In genomic region chr15:44711356-44712107, GRCh38 we compare ENCODE assay signal across 1 cellular context.
TF ChIP-seq lines count a peak whose summit lies in the region.

Gene B2M, plus strand, starts transcription at chr15:44711517. Its CDS starts 30 bp downstream, at chr15:44711547.

TF ChIP-seq in HepG2, 621 proteins besides CTCF, POLR2A, EP300 and RAD21 (continued from another document and continues in another):
- TF ChIP-seq FOXC1 (CRISPR knock-in tag; IDR thresholded peaks at IDR 0.05; ENCODE audit: borderline replicate concordance): peak; percentile 53; the same call in 1 of the 2 replicates
- peak; percentile 60; the same call in 1 of the 2 replicates for TF ChIP-seq NAIF1 (CRISPR knock-in tag; IDR thresholded peaks at IDR 0.05; ENCODE audit: borderline replicate concordance)
- TF ChIP-seq HNF1B (CRISPR knock-in tag; IDR thresholded peaks at IDR 0.05): peak; percentile 63; the same call in 1 of the 2 replicates
- no peak for TF ChIP-seq U2AF2 (IDR thresholded peaks at IDR 0.05; ENCODE audit: low read depth, low read length)
- peak; percentile 97 for TF ChIP-seq ATF1 (CRISPR knock-in tag; IDR thresholded peaks at IDR 0.05)
- 0 out of 2 replicates have a peak, but pooled peaks have one; percentile 27 for TF ChIP-seq SP2 (CRISPR knock-in tag; IDR thresholded peaks at IDR 0.05)
- no peak for TF ChIP-seq ZNF7 (CRISPR knock-in tag; IDR thresholded peaks at IDR 0.05)
- no peak for TF ChIP-seq IRF9 (CRISPR knock-in tag; IDR thresholded peaks at IDR 0.05; ENCODE audit: borderline replicate concordance)
- no peak; the same call in 1 of the 2 replicates for TF ChIP-seq ZFP36L1 (CRISPR knock-in tag; IDR thresholded peaks at IDR 0.05)
- no peak for TF ChIP-seq ZNF331 (CRISPR knock-in tag; IDR thresholded peaks at IDR 0.05)
- 0 out of 2 replicates have a peak, but pooled peaks have one; percentile 45 for TF ChIP-seq ZNF737 (CRISPR knock-in tag; IDR thresholded peaks at IDR 0.05; ENCODE audit: borderline replicate concordance)
- no peak for TF ChIP-seq HHEX (CRISPR knock-in tag; IDR thresholded peaks at IDR 0.05)
- TF ChIP-seq XRCC5 (optimal IDR thresholded peaks at IDR 0.05; ENCODE audit: low read length): no peak
- TF ChIP-seq DRAP1 (CRISPR knock-in tag; IDR thresholded peaks at IDR 0.05): peak; percentile 98
- no peak for TF ChIP-seq NR2F2 (IDR thresholded peaks at IDR 0.05; ENCODE audit: borderline replicate concordance, low read depth)
- TF ChIP-seq ZNF333 (CRISPR knock-in tag; IDR thresholded peaks at IDR 0.05; ENCODE audit: borderline replicate concordance): peak; percentile 66; the same call in 1 of the 2 replicates
- TF ChIP-seq ISX (CRISPR knock-in tag; conservative IDR thresholded peaks at IDR 0.05): no peak
- TF ChIP-seq ZSCAN9 (CRISPR knock-in tag; IDR thresholded peaks at IDR 0.05; ENCODE audit: borderline replicate concordance): peak; percentile 83; the same call in 1 of the 2 replicates
- peak; percentile 49; the same call in 1 of the 2 replicates for TF ChIP-seq POGZ (CRISPR knock-in tag; IDR thresholded peaks at IDR 0.05)
- TF ChIP-seq MYPOP (CRISPR knock-in tag; IDR thresholded peaks at IDR 0.05): peak; percentile 81
- TF ChIP-seq GMEB2 (CRISPR knock-in tag; IDR thresholded peaks at IDR 0.05; ENCODE audit: low read depth): no peak; the same call in 1 of the 2 replicates
- TF ChIP-seq CC2D1A (CRISPR knock-in tag; IDR thresholded peaks at IDR 0.05): no peak
- TF ChIP-seq FOXK1 (CRISPR knock-in tag; IDR thresholded peaks at IDR 0.05; ENCODE audit: borderline replicate concordance, low read depth): no peak
- TF ChIP-seq ZNF143 (CRISPR knock-in tag; IDR thresholded peaks at IDR 0.05): no peak
- TF ChIP-seq SKI (IDR thresholded peaks at IDR 0.05; ENCODE audit: partially characterized antibody): peak; percentile 9
- TF ChIP-seq IKZF1 (IDR thresholded peaks at IDR 0.05): no peak
- TF ChIP-seq ZNF441 (CRISPR knock-in tag; IDR thresholded peaks at IDR 0.05; ENCODE audit: borderline replicate concordance): no peak; the same call in 1 of the 2 replicates
- peak; percentile 58 to 83; a peak in 2 of 4 replicates for TF ChIP-seq HMGXB4 (CRISPR knock-in tag; IDR thresholded peaks at IDR 0.05; ENCODE audit: borderline replicate concordance in 1 of 2, low read depth in 1 of 2)
- TF ChIP-seq KDM6A (CRISPR knock-in tag; IDR thresholded peaks at IDR 0.05; ENCODE audit: low read depth): no peak
- no peak for TF ChIP-seq SSRP1 (CRISPR knock-in tag; IDR thresholded peaks at IDR 0.05)
- TF ChIP-seq SNAPC4 (CRISPR knock-in tag; IDR thresholded peaks at IDR 0.05): no peak
- TF ChIP-seq NFE2L1 (CRISPR knock-in tag; IDR thresholded peaks at IDR 0.05; ENCODE audit: borderline replicate concordance): no peak
- TF ChIP-seq CERS6 (CRISPR knock-in tag; IDR thresholded peaks at IDR 0.05): no peak
- no peak for TF ChIP-seq ZBTB40 (IDR thresholded peaks at IDR 0.05)
- TF ChIP-seq ZBTB40 (CRISPR knock-in tag; IDR thresholded peaks at IDR 0.05): 0 out of 2 replicates have a peak, but pooled peaks have one; percentile 38
- TF ChIP-seq ZNF747 (CRISPR knock-in tag; IDR thresholded peaks at IDR 0.05; ENCODE audit: borderline replicate concordance): no peak; the same call in 1 of the 2 replicates
